In genomic region chr19:29694669-29695627, GRCh38 we compare ENCODE assay signal across 8 cellular contexts.
DNase-seq lines count a peak whose midpoint lies in the region; TF ChIP-seq lines count a peak whose summit lies in the region.

No MANE protein-coding gene starts in this region.

- H3K4me3 ChIP-seq in HFF-Myc (replicated peaks; ENCODE audit: low read depth, low read length) (no peak overlapping the region), WERI-Rb-1 (ENCODE audit: low read depth, low read length) (no peak overlapping the region)

- H3K36me3 ChIP-seq in WERI-Rb-1 = no peaks in the 10 kb centered on the region

- no peaks in the 10 kb centered on the region for H3K27me3 ChIP-seq in WERI-Rb-1 (ENCODE audit: insufficient read depth, low read depth, severe bottlenecking)

- CTCF ChIA-PET in GM10248 (lab: Yijun Ruan, JAX) = interaction anchor here (0.6 to 6.0 kb wide), 20 partner anchors 9 to 179 kb away, joined by 3 to 115 read pairs (median 5); partner anchors contain the start of genes C19orf12, PLEKHF1 and POP4

- peaks cover 4% of the 10 kb centered on the region for H3K9me3 ChIP-seq in WERI-Rb-1 (ENCODE audit: severe bottlenecking)

- in situ Hi-C loops in T47D (cut with HindIII; ENCODE audit: low pct_unique_long_range_greater_than_20kb, low sequenced_read_pairs) = no loop called here

- H3K27ac ChIP-seq in WERI-Rb-1 = no peak overlapping the region

- TF ChIP-seq CTCF in GM10248 (IDR thresholded peaks at IDR 0.05; ENCODE audit: control extremely low read depth, extremely low read depth, low read depth, missing control alignments) (peak; percentile 93), HFF-Myc (IDR thresholded peaks at IDR 0.05; ENCODE audit: low read depth, low read length, missing control alignments) (peak; percentile 94), WERI-Rb-1 (IDR thresholded peaks at IDR 0.05; ENCODE audit: low read depth, low read length) (peak; percentile 99)

- POLR2A ChIA-PET in GM10248 (lab: Yijun Ruan, JAX) = no interaction called here

- DNase-seq in GM10248 (ENCODE audit: extremely low spot score) (peak; percentile 83), HFF-Myc (ENCODE audit: extremely low read depth, low read depth) (peak; percentile 39), NCI-H1694 treated with DMSO at 0.1 percent for 48 hours (lab: John Stamatoyannopoulos, UW) (peak; percentile 86), WERI-Rb-1 (peak; percentile 83), T47D (ENCODE audit: low read depth in 1 of 2, low spot score in 1 of 2) (peak; percentile 42 to 73), inferior parietal cortex (ENCODE audit: extremely low spot score) (peak; percentile 82), NCI-H128 (lab: John Stamatoyannopoulos, UW; ENCODE audit: unreplicated experiment) (no peak)
- peak; percentile 63 to 74 (median 73) for DNase-seq in stimulated activated CD4-positive, alpha-beta T cell treated with anti-CD3 and anti-CD28 coated beads, Interleukin-1b, Interleukin-23, amount 100 ng/mL, for 24 hours (ENCODE audit: low read depth in 4 of 4, low spot score in 1 of 4)
